In genomic region chr19:33825556-33825955, GRCh38 we compare ENCODE assay signal across 17 cellular contexts. TPM values are rescaled to one million over a fixed set of nuclear protein-coding genes. Genes with fewer than 3 reads are reported as not detected.
DNase-seq lines count a peak whose midpoint lies in the region; ATAC-seq and TF ChIP-seq lines count a peak whose summit lies in the region.
"Had no signal": no experiment of that assay in that cellular context is flagged by ENCODE, and none has a peak within 500 bp of the region (broad histone marks: within the 10 kb centered on the region; RNA-seq: fewer than 3 reads in every experiment).

No MANE protein-coding gene starts in this region.

- H3K4me1 Mint-ChIP-seq in activated CD8-positive, alpha-beta memory T cell treated with anti-CD3 and anti-CD28 coated beads, Interleukin-2, amount 10 ng/mL, durations not matched to agents 7 days and 5 days, result peaks cover 16% of the 10 kb centered on the region
- H3K4me1 Mint-ChIP-seq in chondrocyte (ENCODE audit: low read depth), result peaks cover 4% of the 10 kb centered on the region
- peaks cover 17% of the 10 kb centered on the region for H3K4me1 Mint-ChIP-seq in activated T-helper 2 cell treated with anti-CD3 and anti-CD28 coated beads, Interferon-gamma antibody, Interleukin-2, Interleukin-4, amounts not matched to agents 10 μg/mL and 5 μg/mL and 100 μg/mL, durations not matched to agents 14 hours and 24 hours and 36 hours (ENCODE audit: low read depth)

- CTCF ChIA-PET in activated CD8-positive, alpha-beta memory T cell treated with anti-CD3 and anti-CD28 coated beads, Interleukin-2, amount 10 ng/mL, durations not matched to agents 7 days and 5 days (lab: Charles Lee), result interaction anchor here (0.9 kb wide), 1 partner anchor 48 kb away, joined by 3 read pairs; no protein-coding TSS in a partner anchor

- no peak overlapping the region for H3K27ac Mint-ChIP-seq in activated CD8-positive, alpha-beta memory T cell treated with anti-CD3 and anti-CD28 coated beads, Interleukin-2, amount 10 ng/mL, durations not matched to agents 7 days and 5 days
- H3K27ac Mint-ChIP-seq in chondrocyte (ENCODE audit: unreplicated experiment), result no peak overlapping the region
- no peak overlapping the region for H3K27ac Mint-ChIP-seq in activated T-helper 2 cell treated with anti-CD3 and anti-CD28 coated beads, Interferon-gamma antibody, Interleukin-2, Interleukin-4, amounts not matched to agents 10 μg/mL and 5 μg/mL and 100 μg/mL, durations not matched to agents 14 hours and 24 hours and 36 hours
- H3K27ac Mint-ChIP-seq: B cell; CD4-positive, CD25-positive, alpha-beta regulatory T cell; CD8-positive, alpha-beta T cell had no signal

- no peak for TF ChIP-seq CTCF in chondrocyte (IDR thresholded peaks at IDR 0.05)

- no peak overlapping the region for H3K4me3 Mint-ChIP-seq in activated CD8-positive, alpha-beta memory T cell treated with anti-CD3 and anti-CD28 coated beads, Interleukin-2, amount 10 ng/mL, durations not matched to agents 7 days and 5 days
- H3K4me3 Mint-ChIP-seq in chondrocyte (ENCODE audit: unreplicated experiment), result no peak overlapping the region
- no peak overlapping the region for H3K4me3 Mint-ChIP-seq in activated T-helper 2 cell treated with anti-CD3 and anti-CD28 coated beads, Interferon-gamma antibody, Interleukin-2, Interleukin-4, amounts not matched to agents 10 μg/mL and 5 μg/mL and 100 μg/mL, durations not matched to agents 14 hours and 24 hours and 36 hours (ENCODE audit: low read depth)
- H3K4me3 Mint-ChIP-seq: B cell; CD4-positive, CD25-positive, alpha-beta regulatory T cell; CD8-positive, alpha-beta T cell had no signal

- no peaks in the 10 kb centered on the region for H3K36me3 Mint-ChIP-seq in activated CD8-positive, alpha-beta memory T cell treated with anti-CD3 and anti-CD28 coated beads, Interleukin-2, amount 10 ng/mL, durations not matched to agents 7 days and 5 days
- no peaks in the 10 kb centered on the region for H3K36me3 Mint-ChIP-seq in chondrocyte (ENCODE audit: low read depth)
- H3K36me3 Mint-ChIP-seq in activated T-helper 2 cell treated with anti-CD3 and anti-CD28 coated beads, Interferon-gamma antibody, Interleukin-2, Interleukin-4, amounts not matched to agents 10 μg/mL and 5 μg/mL and 100 μg/mL, durations not matched to agents 14 hours and 24 hours and 36 hours (ENCODE audit: low read depth), result no peaks in the 10 kb centered on the region
- H3K36me3 Mint-ChIP-seq: CD4-positive, CD25-positive, alpha-beta regulatory T cell; CD8-positive, alpha-beta T cell had no signal

- ATAC-seq in activated CD8-positive, alpha-beta memory T cell treated with anti-CD3 and anti-CD28 coated beads, Interleukin-2, amount 10 ng/mL, durations not matched to agents 7 days and 5 days, result no peak
- ATAC-seq in HG03039 (IDR thresholded peaks at IDR 0.05; ENCODE audit: unreplicated experiment), result no peak
- ATAC-seq: CD8-positive, alpha-beta T cell had no signal

- no peaks in the 10 kb centered on the region for H3K9me3 Mint-ChIP-seq in activated CD8-positive, alpha-beta memory T cell treated with anti-CD3 and anti-CD28 coated beads, Interleukin-2, amount 10 ng/mL, durations not matched to agents 7 days and 5 days (ENCODE audit: low read depth)
- no peaks in the 10 kb centered on the region for H3K9me3 Mint-ChIP-seq in chondrocyte (ENCODE audit: low read depth)
- no peaks in the 10 kb centered on the region for H3K9me3 Mint-ChIP-seq in activated T-helper 2 cell treated with anti-CD3 and anti-CD28 coated beads, Interferon-gamma antibody, Interleukin-2, Interleukin-4, amounts not matched to agents 10 μg/mL and 5 μg/mL and 100 μg/mL, durations not matched to agents 14 hours and 24 hours and 36 hours
- H3K9me3 Mint-ChIP-seq: CD8-positive, alpha-beta T cell had no signal

- H3K27me3 Mint-ChIP-seq in activated CD8-positive, alpha-beta memory T cell treated with anti-CD3 and anti-CD28 coated beads, Interleukin-2, amount 10 ng/mL, durations not matched to agents 7 days and 5 days, result peaks cover 14% of the 10 kb centered on the region
- H3K27me3 Mint-ChIP-seq in chondrocyte (ENCODE audit: low read depth), result no peaks in the 10 kb centered on the region
- no peaks in the 10 kb centered on the region for H3K27me3 Mint-ChIP-seq in activated T-helper 2 cell treated with anti-CD3 and anti-CD28 coated beads, Interferon-gamma antibody, Interleukin-2, Interleukin-4, amounts not matched to agents 10 μg/mL and 5 μg/mL and 100 μg/mL, durations not matched to agents 14 hours and 24 hours and 36 hours (ENCODE audit: low read depth)

- peak; percentile 26 for DNase-seq in activated CD8-positive, alpha-beta memory T cell treated with anti-CD3 and anti-CD28 coated beads, Interleukin-2, amount 10 ng/mL, durations not matched to agents 7 days and 5 days
- DNase-seq in activated CD8-positive, alpha-beta memory T cell treated with anti-CD3 and anti-CD28 coated beads for 24 hours, result no peak
- DNase-seq in chondrocyte (ENCODE audit: low spot score) (peak; percentile 10), islet precursor cell (peak; percentile 5), NK-92 (lab: John Stamatoyannopoulos, UW; ENCODE audit: unreplicated experiment) (no peak)
- DNase-seq in stimulated activated CD8-positive, alpha-beta memory T cell treated with anti-CD3 and anti-CD28 coated beads, Interleukin-4, amount 100 ng/mL, for 48 hours, result peak; percentile 7
- DNase-seq in activated T-helper 2 cell treated with anti-CD3 and anti-CD28 coated beads, Interferon-gamma antibody, Interleukin-2, Interleukin-4, amounts not matched to agents 10 μg/mL and 5 μg/mL and 100 μg/mL, durations not matched to agents 14 hours and 24 hours and 36 hours (ENCODE audit: low spot score), result no peak
- DNase-seq: Caco-2; CD4-positive, CD25-positive, alpha-beta regulatory T cell; CD8-positive, alpha-beta T cell; DMS153; DND-41; GM23248; H7; HCEC 1CT had no signal

- intact Hi-C loops in activated T-helper 2 cell treated with anti-CD3 and anti-CD28 coated beads, Interferon-gamma antibody, Interleukin-2, Interleukin-4, amounts not matched to agents 10 μg/mL and 5 μg/mL and 100 μg/mL, durations not matched to agents 14 hours and 24 hours and 36 hours (cut with micrococcal nuclease), result no loop called here

RNA-seq across cellular contexts. Expression of gene KCTD15, which starts 28.9 kb away (rescaled TPM):
- total RNA-seq in activated CD8-positive, alpha-beta memory T cell treated with anti-CD3 and anti-CD28 coated beads, Interleukin-2, amount 10 ng/mL, durations not matched to agents 7 days and 5 days, result 1 to 10 TPM in 1 of 2 experiments, under 1 TPM in 1; 0.67 to 1.7 TPM
- total RNA-seq in chondrocyte, result 48.1 to 64.2 TPM (median 60.7 TPM) in 3 replicates
- 12.9 and 14.1 TPM in 2 replicates for total RNA-seq in activated T-helper 2 cell treated with anti-CD3 and anti-CD28 coated beads, Interferon-gamma antibody, Interleukin-2, Interleukin-4, amounts not matched to agents 10 μg/mL and 5 μg/mL and 100 μg/mL, durations not matched to agents 14 hours and 24 hours and 36 hours

Comparison
In these comparisons a context has a peak if more than half of its experiments do, and no peak if none do; other contexts are left out.
1. DNase-seq: peak in activated CD8-positive, alpha-beta memory T cell treated with anti-CD3 and anti-CD28 coated beads, Interleukin-2, amount 10 ng/mL, durations not matched to agents 7 days and 5 days (single experiment), chondrocyte (single experiment), islet precursor cell (single experiment) and stimulated activated CD8-positive, alpha-beta memory T cell treated with anti-CD3 and anti-CD28 coated beads, Interleukin-4, amount 100 ng/mL, for 48 hours (single experiment); none in activated CD8-positive, alpha-beta memory T cell treated with anti-CD3 and anti-CD28 coated beads for 24 hours (single experiment), activated T-helper 2 cell treated with anti-CD3 and anti-CD28 coated beads, Interferon-gamma antibody, Interleukin-2, Interleukin-4, amounts not matched to agents 10 μg/mL and 5 μg/mL and 100 μg/mL, durations not matched to agents 14 hours and 24 hours and 36 hours (single experiment) and NK-92 (single experiment).